Comparison of ENCODE assay signal across 8 cellular contexts in the genomic region with DNA sequence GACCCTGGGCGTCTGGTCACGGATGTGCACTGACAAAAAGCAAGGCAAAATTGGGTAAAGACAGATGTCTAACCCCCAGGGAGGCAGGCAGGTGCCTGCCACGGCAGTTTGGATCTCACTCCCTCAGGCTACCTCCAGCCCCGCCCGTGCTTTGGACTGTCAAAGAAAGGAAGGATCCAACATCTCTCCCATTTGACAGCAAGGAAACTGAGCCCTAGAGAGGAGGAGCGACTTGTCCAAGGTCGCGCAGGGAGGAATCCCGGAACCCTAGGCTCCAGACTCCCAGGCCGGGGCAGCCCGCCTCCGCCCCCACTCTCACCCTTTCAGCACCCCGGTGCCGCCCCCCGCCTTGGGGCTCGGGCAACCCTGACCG. TPM values are rescaled to one million over a fixed set of nuclear protein-coding genes. Genes with fewer than 3 reads are reported as not detected.
DNase-seq lines count a peak whose midpoint lies in the region; ATAC-seq and TF ChIP-seq lines count a peak whose summit lies in the region.

No MANE protein-coding gene starts in this region.

- peaks cover 21% of the 10 kb centered on the region for H3K36me3 Mint-ChIP-seq in T-helper 2 cell treated with Interferon-gamma antibody and Interleukin-4, amounts not matched to agents 5 μg/mL and 100 μg/mL, for 36 hours (ENCODE audit: low read depth)

- H3K4me1 Mint-ChIP-seq in T-helper 2 cell treated with Interferon-gamma antibody and Interleukin-4, amounts not matched to agents 5 μg/mL and 100 μg/mL, for 36 hours (ENCODE audit: low read depth), result peaks cover 25% of the 10 kb centered on the region

- H3K27me3 Mint-ChIP-seq in T-helper 2 cell treated with Interferon-gamma antibody and Interleukin-4, amounts not matched to agents 5 μg/mL and 100 μg/mL, for 36 hours (ENCODE audit: low read depth), result no peaks in the 10 kb centered on the region

- DNase-seq in DND-41, result no peak
- no peak for DNase-seq in T-helper 2 cell treated with Interferon-gamma antibody and Interleukin-4, amounts not matched to agents 5 μg/mL and 100 μg/mL, for 36 hours (ENCODE audit: low spot score)
- DNase-seq in germinal center (ENCODE audit: low spot score), result peak; percentile 67
- DNase-seq in sigmoid colon, result no peak
- DNase-seq in LoVo (ENCODE audit: low spot score), result no peak
- DNase-seq in ACHN, result no peak

- H3K9me3 ChIP-seq in DND-41 (ENCODE audit: insufficient read depth, low read length, severe bottlenecking), result no peaks in the 10 kb centered on the region
- no peaks in the 10 kb centered on the region for H3K9me3 ChIP-seq in sigmoid colon

- H3K4me1 ChIP-seq in DND-41 (ENCODE audit: insufficient read depth, low read length) (peaks cover 32% of the 10 kb centered on the region), sigmoid colon (peaks cover 0 to 17% (median 16%) of the 10 kb centered on the region in 4 donors)

- H3K4me3 ChIP-seq in DND-41 (ENCODE audit: low read depth in 1 of 2, low read length in 2 of 2) (peak overlapping the region; percentile 90 to 91), sigmoid colon (peak overlapping the region; percentile 66 to 90 (median 70))

- no peak for TF ChIP-seq POLR2A in sigmoid colon (IDR thresholded peaks at IDR 0.05)

- H3K27ac ChIP-seq in DND-41 (ENCODE audit: low read length) (peak overlapping the region; percentile 98), sigmoid colon (peak overlapping the region; percentile 92 to 98 (median 96))

- H3K9ac ChIP-seq in DND-41 (ENCODE audit: low read depth, low read length), result peak overlapping the region; percentile 95

- H4K20me1 ChIP-seq in DND-41 (ENCODE audit: insufficient read depth, low read length), result no peaks in the 10 kb centered on the region

- intact Hi-C loops in sigmoid colon (cut with DNase I), result loop anchor here (2.0 to 5.0 kb wide), 5 partner anchors 72 to 302 kb away; partner anchors contain the start of genes HSPA5, NR6A1 and PPP6C

- H3K36me3 ChIP-seq in DND-41 (ENCODE audit: insufficient read depth, low read length) (peaks cover 11% of the 10 kb centered on the region), sigmoid colon (peaks cover 0 to 31% (median 7%) of the 10 kb centered on the region in 4 donors)

- 1% methylated on average over 17 of the region's 17 CpGs for WGBS in sigmoid colon, 2 donors

- peak overlapping the region; percentile 97 for H3K4me3 Mint-ChIP-seq in T-helper 2 cell treated with Interferon-gamma antibody and Interleukin-4, amounts not matched to agents 5 μg/mL and 100 μg/mL, for 36 hours

- TF ChIP-seq CTCF in DND-41 (IDR thresholded peaks at IDR 0.05; ENCODE audit: borderline replicate concordance, extremely low read depth, low read length, poor library complexity, severe bottlenecking), result no peak
- TF ChIP-seq CTCF in sigmoid colon (IDR thresholded peaks at IDR 0.05), result no peak

- peaks cover 26% of the 10 kb centered on the region for H3K79me2 ChIP-seq in DND-41 (ENCODE audit: insufficient read depth, low read length)

- no peaks in the 10 kb centered on the region for H3K9me3 Mint-ChIP-seq in T-helper 2 cell treated with Interferon-gamma antibody and Interleukin-4, amounts not matched to agents 5 μg/mL and 100 μg/mL, for 36 hours

- ATAC-seq in DND-41 (ENCODE audit: insufficient read depth, low read depth) (peak; percentile 50), GM19397 (IDR thresholded peaks at IDR 0.05; ENCODE audit: unreplicated experiment) (peak; percentile 42), HG03432 (IDR thresholded peaks at IDR 0.05; ENCODE audit: unreplicated experiment) (peak; percentile 44)

- H3K27ac Mint-ChIP-seq in T-helper 2 cell treated with Interferon-gamma antibody and Interleukin-4, amounts not matched to agents 5 μg/mL and 100 μg/mL, for 36 hours, result peak overlapping the region; percentile 92

- in situ Hi-C loops in ACHN (cut with HindIII; ENCODE audit: low pct_ligation_motif_present, low pct_unique_long_range_greater_than_20kb, low sequenced_read_pairs), result no loop called here

- peak overlapping the region; percentile 93 for H2AFZ ChIP-seq in DND-41 (ENCODE audit: low read depth, low read length)

- no peak for TF ChIP-seq EP300 in sigmoid colon (IDR thresholded peaks at IDR 0.05)

- H3K27me3 ChIP-seq in DND-41 (ENCODE audit: insufficient read depth, low read length, poor library complexity), result no peaks in the 10 kb centered on the region
- H3K27me3 ChIP-seq in sigmoid colon, result no peaks in the 10 kb centered on the region

- H3K4me2 ChIP-seq in DND-41 (ENCODE audit: insufficient read depth, low read length), result peak overlapping the region; percentile 93

RNA-seq across cellular contexts. Expression of gene GOLGA1, which starts 0.4 kb away (rescaled TPM):
- total RNA-seq in sigmoid colon, result 10 to 100 TPM; 15.1 to 32.1 (median 23.6) TPM
- 10 to 100 TPM in 2 of 3 donors, 1 to 10 TPM in 1; 7.8 to 12.7 (median 11.2) TPM for polyA plus RNA-seq in sigmoid colon
